35 cellular contexts compared by ENCODE assay signal in the genomic region with DNA sequence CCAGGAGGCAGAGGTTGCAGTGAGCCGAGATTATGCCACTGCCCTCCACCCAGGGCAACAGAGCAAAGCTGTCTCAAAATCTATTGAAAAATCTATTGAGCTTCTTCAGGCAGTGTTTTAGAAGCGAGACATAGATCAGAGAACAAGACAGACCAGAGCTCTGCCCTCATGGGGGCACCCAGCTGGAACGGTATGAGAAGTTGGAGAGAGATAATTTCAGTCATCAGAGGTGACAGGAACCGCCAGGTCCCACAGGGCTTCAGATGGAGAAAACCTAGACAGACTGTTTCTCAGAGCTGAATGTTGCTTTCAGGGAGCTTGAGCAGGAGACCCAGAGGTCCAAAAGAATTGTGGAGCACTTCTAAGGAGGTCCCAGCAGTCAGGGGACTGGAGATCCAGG.
"Had no signal": no experiment of that assay in that cellular context is flagged by ENCODE, and none has a peak within 500 bp of the region (broad histone marks: within the 10 kb centered on the region; RNA-seq: fewer than 3 reads in every experiment).

No MANE protein-coding gene starts in this region.

- FAIRE-seq: astrocyte, bronchial epithelial cell had no signal

- H3K4me3 ChIP-seq: adrenal gland, body of pancreas, Peyer's patch had no signal

- H3K36me3 ChIP-seq: adrenal gland, Peyer's patch had no signal

- H3K9me3 ChIP-seq: adrenal gland, body of pancreas, Peyer's patch had no signal

- H3K27ac ChIP-seq: adrenal gland, body of pancreas, Peyer's patch, RWPE1, VCaP had no signal

- DNase-seq: activated B cell treated with CpG ODN at 0.5 μM for 24 hours; activated CD4-positive, alpha-beta memory T cell treated with anti-CD3 and anti-CD28 coated beads for 36 hours; activated CD4-positive, alpha-beta T cell treated with anti-CD3 and anti-CD28 coated beads for 4 hours; activated CD4-positive, alpha-beta T cell treated with anti-CD3 and anti-CD28 coated beads, Interleukin-2, amount 50 U/mL, for 1 hour; activated CD4-positive, CD25-positive, alpha-beta regulatory T cell treated with anti-CD3 and anti-CD28 coated beads, Interleukin-2, amount 50 U/mL, for 72 hours; activated CD8-positive, alpha-beta memory T cell treated with anti-CD3 and anti-CD28 coated beads, Interleukin-2, amount 50 U/mL, for 4 hours; activated gamma-delta T cell treated with Interleukin-2 at 50 U/mL for 16 hours; activated naive CD4-positive, alpha-beta T cell treated with anti-CD3 and anti-CD28 coated beads for 36 hours; activated T-cell treated with anti-CD3 and anti-CD28 coated beads for 4 hours; activated T-cell treated with anti-CD3 and anti-CD28 coated beads, Interleukin-2, amount 50 U/mL, for 4 hours; adrenal gland; body of pancreas; caudate nucleus; Karpas-422; KBM-7; NCI-H1048; NCI-H1105 treated with DMSO at 0.1 percent for 48 hours; NCI-H1436; NCI-H1694; NCI-H1930; NCI-H2081 treated with DMSO at 0.1 percent for 48 hours; NCI-H226; NCI-H446 treated with DMSO at 0.1 percent for 48 hours; NCI-H524 treated with DMSO at 0.1 percent for 48 hours; NK-92 treated with Interleukin-12 subunit alpha and Interleukin-12 subunit beta, amount 100 ng/mL, for 24 hours; PC-3; Peyer's patch; SW 1271; T-helper 1 cell; T-helper 2 cell; T-helper 9 cell had no signal

- H3K27me3 ChIP-seq: adrenal gland, body of pancreas, Peyer's patch had no signal

- H3K4me1 ChIP-seq: adrenal gland, body of pancreas had no signal
